In genomic region chr3:124995460-124995994, GRCh38 we compare ENCODE assay signal across 1 cellular context.
TF ChIP-seq lines count a peak whose summit lies in the region.

No MANE protein-coding gene starts in this region.

TF ChIP-seq in WTC11, 78 proteins besides CTCF, POLR2A, EP300 and RAD21 (continued from another document):
- no peak for TF ChIP-seq ARID4B (CRISPR knock-in tag; IDR thresholded peaks at IDR 0.05; ENCODE audit: borderline replicate concordance)
